8 cellular contexts compared by ENCODE assay signal in the genomic region with DNA sequence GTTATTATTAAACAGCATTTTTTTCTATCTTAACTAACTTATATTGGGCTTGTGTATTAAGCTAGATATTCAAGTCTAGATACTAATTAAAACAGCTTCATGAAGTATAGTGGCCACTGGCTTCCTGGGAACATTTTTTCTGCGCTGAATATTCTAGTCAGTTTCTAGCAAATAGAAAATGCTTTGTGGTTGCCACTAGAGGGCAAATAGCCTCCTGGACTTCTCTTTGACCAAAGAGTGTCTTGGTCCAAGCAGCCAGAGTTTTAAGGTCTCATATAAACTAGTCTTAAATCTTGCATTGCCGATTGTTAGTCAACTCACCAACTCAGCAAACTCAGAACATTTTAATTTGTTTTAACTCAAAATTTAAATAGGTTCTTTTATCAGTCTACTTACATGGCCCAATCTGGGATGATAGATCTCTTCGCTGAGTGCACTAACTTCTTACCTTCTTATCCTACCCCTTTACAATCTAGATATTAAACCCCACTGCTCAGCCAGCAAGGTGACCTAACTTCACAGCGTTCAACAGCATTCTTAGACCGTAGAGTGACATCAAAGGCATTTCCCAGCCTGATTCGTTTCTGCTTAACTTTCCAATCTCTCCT. TPM values are rescaled to one million over a fixed set of nuclear protein-coding genes. Genes with fewer than 3 reads are reported as not detected.
DNase-seq lines count a peak whose midpoint lies in the region; ATAC-seq, FAIRE-seq and TF ChIP-seq lines count a peak whose summit lies in the region.

No MANE protein-coding gene starts in this region.

- intact Hi-C loops in left cardiac atrium (cut with DNase I) (no loop called here), tibial artery (cut with DNase I; ENCODE audit: low total_unique reads) (no loop called here)

- no peaks in the 10 kb centered on the region for H3K4me1 ChIP-seq in tibial artery

- no peaks in the 10 kb centered on the region for H3K36me3 ChIP-seq in tibial artery

- FAIRE-seq in frontal cortex (lab: Jason Lieb, UNC): no peak

- H3K27me3 ChIP-seq in AG04450 (ENCODE audit: control insufficient read depth, insufficient read depth, low read length): no peaks in the 10 kb centered on the region
- no peaks in the 10 kb centered on the region for H3K27me3 ChIP-seq in tibial artery

- DNase-seq in AG04450 (ENCODE audit: low read depth, low spot score) (peak; percentile 26), SHP77 treated with DMSO at 0.1 percent for 48 hours (lab: John Stamatoyannopoulos, UW) (peak; percentile 20), left cardiac atrium (no peak), tibial artery (no peak), frontal cortex (ENCODE audit: low spot score in 2 of 2) (no peak)

- H3K9me3 ChIP-seq in AG04450 (ENCODE audit: control insufficient read depth, insufficient read depth, low read length) (no peaks in the 10 kb centered on the region), tibial artery (peaks cover 0 to 3% (median 0%) of the 10 kb centered on the region in 3 donors)

- peak; percentile 44 for ATAC-seq in GM21423 (IDR thresholded peaks at IDR 0.05; ENCODE audit: unreplicated experiment)
- peak; percentile 74 to 83 for ATAC-seq in left cardiac atrium
- no peak for ATAC-seq in HG03521 (IDR thresholded peaks at IDR 0.05; ENCODE audit: unreplicated experiment)
- ATAC-seq in GM21529 (IDR thresholded peaks at IDR 0.05; ENCODE audit: unreplicated experiment): no peak

- H3K4me3 ChIP-seq in AG04450 (ENCODE audit: low read depth, low read length) (no peak overlapping the region), tibial artery (no peak overlapping the region)

- CTCF ChIA-PET in AG04450 (lab: Charles Lee): interaction anchor here (0.6 to 1.0 kb wide), 11 partner anchors 9 to 1287 kb away, joined by 3 to 4 read pairs (median 3); no protein-coding TSS in a partner anchor

- POLR2A ChIA-PET in AG04450 (lab: Yijun Ruan, JAX): no interaction called here

- H3K27ac ChIP-seq in AG04450 (ENCODE audit: low read depth, low read length): no peak overlapping the region
- no peak overlapping the region for H3K27ac ChIP-seq in tibial artery

- peak; percentile 75 for TF ChIP-seq CTCF in AG04450 (IDR thresholded peaks at IDR 0.05; ENCODE audit: low read depth, low read length)
- peak; percentile 63 to 65 for TF ChIP-seq CTCF in tibial artery (IDR thresholded peaks at IDR 0.05)

RNA-seq across cellular contexts. Expression of a gene that starts 24.6 kb away (rescaled TPM):
- 0.32 and 0.55 TPM in 2 replicates for polyA plus RNA-seq in AG04450 (2011; rRNA removed)
- polyA minus RNA-seq in AG04450 (2011; rRNA and poly(A)+ RNA removed): 0.14 and 0.35 TPM in 2 replicates
- 10 to 100 TPM in 1 of 2 donors, 1 to 10 TPM in 1; 9.0 to 44.0 TPM for total RNA-seq in left cardiac atrium
- total RNA-seq in frontal cortex: 123 TPM

Comparison
In these comparisons a context has a peak if more than half of its experiments do, and no peak if none do; other contexts are left out.
1. DNase-seq: peak in AG04450 (single experiment) and SHP77 treated with DMSO at 0.1 percent for 48 hours (single experiment); none in left cardiac atrium (single experiment), tibial artery (0 of 2) and frontal cortex (0 of 2).
2. ATAC-seq: peak in GM21423 (single experiment) and left cardiac atrium (2 of 2); none in HG03521 (single experiment) and GM21529 (single experiment).